27 cellular contexts compared by ENCODE assay signal in the genomic region with DNA sequence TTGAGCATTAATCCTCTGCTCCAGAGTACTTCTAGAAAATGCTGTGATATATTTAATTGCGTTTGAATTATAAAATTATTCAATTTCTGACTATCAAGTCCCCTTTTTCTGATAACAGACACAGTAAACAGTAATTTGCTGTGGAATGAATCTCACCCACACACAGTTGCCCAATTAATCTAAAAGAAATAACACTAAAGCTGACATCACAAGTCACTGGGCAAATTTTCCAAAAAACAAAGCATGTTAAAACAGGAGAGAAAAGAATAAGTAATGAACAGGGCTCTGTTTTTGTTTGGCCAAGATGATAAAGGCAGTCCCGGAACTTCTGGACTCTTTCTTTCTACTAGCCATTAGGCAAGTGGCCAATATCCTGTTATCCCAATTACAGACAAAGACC.
"Had no signal": no experiment of that assay in that cellular context is flagged by ENCODE, and none has a peak within 500 bp of the region (broad histone marks: within the 10 kb centered on the region; RNA-seq: fewer than 3 reads in every experiment).

No MANE protein-coding gene starts in this region.

- DNase-seq: colonic mucosa; cortex of kidney; dermis blood vessel endothelial cell; dorsolateral prefrontal cortex; effector CD4-positive, alpha-beta T cell; effector CD8-positive, alpha-beta T cell; effector memory CD4-positive, alpha-beta T cell; effector memory CD8-positive, alpha-beta T cell; endodermal cell; erythroblast; esophagus squamous epithelium; foreskin fibroblast; foreskin keratinocyte; foreskin melanocyte; gastrocnemius medialis; glutamatergic neuron; head of caudate nucleus; heart left ventricle; heart right ventricle had no signal

- FAIRE-seq: colon, endothelial cell of umbilical vein, frontal cortex had no signal

- H3K4me1 ChIP-seq: colonic mucosa, foreskin keratinocyte, gastrocnemius medialis had no signal

- H3K27ac ChIP-seq: colonic mucosa, coronary artery, dorsolateral prefrontal cortex, epithelial cell of prostate, esophagus squamous epithelium, foreskin keratinocyte, gastrocnemius medialis, heart left ventricle, heart right ventricle had no signal

- ATAC-seq: effector memory CD8-positive, alpha-beta T cell; esophagus mucosa; foreskin keratinocyte; gastrocnemius medialis; gastroesophageal sphincter; heart left ventricle; heart right ventricle had no signal

- H3K27me3 ChIP-seq: colonic mucosa, esophagus muscularis mucosa, esophagus squamous epithelium, foreskin keratinocyte, gastrocnemius medialis, gastroesophageal sphincter, heart left ventricle, heart right ventricle had no signal

- H3K36me3 ChIP-seq: colonic mucosa, esophagus muscularis mucosa, esophagus squamous epithelium, gastrocnemius medialis, gastroesophageal sphincter, heart left ventricle, heart right ventricle had no signal

- H3K4me3 ChIP-seq: colonic mucosa, coronary artery, dorsolateral prefrontal cortex, esophagus muscularis mucosa, esophagus squamous epithelium, gastrocnemius medialis, gastroesophageal sphincter, heart left ventricle, heart right ventricle had no signal

- H3K9me3 ChIP-seq: colonic mucosa, esophagus muscularis mucosa, esophagus squamous epithelium, gastrocnemius medialis, gastroesophageal sphincter, heart left ventricle, heart right ventricle had no signal
